16 cellular contexts compared by ENCODE assay signal in the genomic region with DNA sequence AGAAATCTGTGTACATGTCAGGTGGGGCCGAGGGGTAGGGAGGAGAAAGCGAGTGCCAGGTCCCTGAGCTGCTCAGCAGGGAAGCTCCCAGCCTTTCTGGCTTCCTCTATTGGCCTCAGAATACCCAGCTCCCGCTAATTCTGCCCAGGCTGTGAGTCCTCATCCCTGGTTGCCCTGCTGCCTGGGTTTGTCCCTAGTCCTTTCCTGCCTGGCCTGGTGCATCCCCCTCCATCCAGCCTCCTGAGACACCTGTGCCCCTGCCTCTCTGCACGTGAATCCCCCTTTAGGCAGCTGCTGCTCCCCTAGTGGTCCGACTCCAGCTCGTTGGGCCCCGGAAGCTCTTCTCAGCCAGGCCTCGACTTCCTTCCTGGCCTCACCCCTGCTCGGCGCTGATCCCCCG. TPM values are rescaled to one million over a fixed set of nuclear protein-coding genes. Genes with fewer than 3 reads are reported as not detected.
"Had no signal": no experiment of that assay in that cellular context is flagged by ENCODE, and none has a peak within 500 bp of the region (broad histone marks: within the 10 kb centered on the region; RNA-seq: fewer than 3 reads in every experiment).

No MANE protein-coding gene starts in this region.

- H3K4me1 ChIP-seq: colonic mucosa had no signal

- H3K27me3 ChIP-seq: colonic mucosa, upper lobe of left lung had no signal

- H3K4me3 ChIP-seq: colonic mucosa, skin epidermis, upper lobe of left lung had no signal

- DNase-seq: activated CD4-positive, alpha-beta T cell treated with anti-CD3 and anti-CD28 coated beads, Interleukin-2, amount 50 U/mL, for 1 hour; activated CD4-positive, CD25-positive, alpha-beta regulatory T cell treated with anti-CD3 and anti-CD28 coated beads, Interleukin-2, amount 50 U/mL, for 72 hours; activated naive CD4-positive, alpha-beta T cell treated with anti-CD3 and anti-CD28 coated beads, Interleukin-2, amount 50 U/mL, for 16 hours; activated T-cell treated with anti-CD3 and anti-CD28 coated beads, Interleukin-2, amount 50 U/mL, for 4 hours; brain microvascular endothelial cell; colonic mucosa; erythroblast; foreskin melanocyte; left ventricle myocardium superior; occipital lobe; stimulated activated CD4-positive, alpha-beta T cell treated with anti-CD3 and anti-CD28 coated beads, Interleukin-15, amount 100 ng/mL, for 24 hours; stimulated activated CD4-positive, alpha-beta T cell treated with anti-CD3 and anti-CD28 coated beads, Interleukin-2, amount 100 ng/mL, for 48 hours; upper lobe of left lung had no signal

- H3K27ac ChIP-seq: brain microvascular endothelial cell, colonic mucosa, skin epidermis, upper lobe of left lung had no signal

- H3K9me3 ChIP-seq: colonic mucosa, upper lobe of left lung had no signal

- H3K36me3 ChIP-seq: brain microvascular endothelial cell, colonic mucosa, upper lobe of left lung had no signal

- ATAC-seq: activated T-cell treated with anti-CD3 and anti-CD28 coated beads, Interleukin-2, amount 50 U/mL, for 4 hours; left ventricle myocardium superior had no signal

RNA-seq across cellular contexts. Expression of gene INHBB, which starts 54.6 kb away (rescaled TPM):
- total RNA-seq: progenitor cell of endocrine pancreas; T-helper 1 cell treated with Interleukin-12 subunit alpha and Interleukin-12 subunit beta and Interleukin-4 antibody, amounts not matched to agents 30 ng/mL and 1 ng/mL, for 36 hours had no signal
